26 cellular contexts compared by ENCODE assay signal in the genomic region with DNA sequence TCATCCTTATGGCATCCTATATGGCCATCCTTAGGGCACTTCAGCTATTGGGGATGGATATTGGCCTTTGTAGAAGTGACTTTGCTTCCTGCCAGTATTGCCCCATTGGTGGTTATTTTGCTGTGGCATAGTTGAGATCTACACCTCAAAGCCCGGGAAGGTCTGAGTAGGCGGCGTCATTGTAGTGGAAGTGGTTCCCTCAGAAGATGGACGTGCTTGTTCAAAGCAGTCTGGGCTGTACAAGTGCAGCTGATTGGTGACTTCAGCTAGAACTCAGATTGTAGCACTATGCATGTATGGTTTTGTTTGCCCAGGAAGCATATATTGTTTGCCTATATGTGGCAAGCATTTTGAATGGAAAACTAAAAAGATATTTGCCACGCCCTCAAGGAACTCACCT.
DNase-seq lines count a peak whose midpoint lies in the region; ATAC-seq lines count a peak whose summit lies in the region.
"Had no signal": no experiment of that assay in that cellular context is flagged by ENCODE, and none has a peak within 500 bp of the region (broad histone marks: within the 10 kb centered on the region; RNA-seq: fewer than 3 reads in every experiment).

No MANE protein-coding gene starts in this region.

- no peaks in the 10 kb centered on the region for H3K79me2 ChIP-seq in Karpas-422 (ENCODE audit: low read length)

- H3K36me3 ChIP-seq in Karpas-422 (ENCODE audit: insufficient read depth, low read length): no peaks in the 10 kb centered on the region

- H3K4me1 Mint-ChIP-seq in activated CD4-positive, alpha-beta T cell treated with anti-CD3 and anti-CD28 coated beads, Interleukin-2, amount 10 ng/mL, durations not matched to agents 24 days and 14 days: peaks cover 12% of the 10 kb centered on the region
- peaks cover 13% of the 10 kb centered on the region for H3K4me1 Mint-ChIP-seq in activated CD4-positive, alpha-beta T cell treated with anti-CD3 and anti-CD28 coated beads, Interleukin-2, amount 10 ng/mL, durations not matched to agents 7 days and 5 days
- H3K4me1 Mint-ChIP-seq in stimulated activated naive CD8-positive, alpha-beta T cell treated with anti-CD3 and anti-CD28 coated beads, Interleukin-15, amount 100 ng/mL, for 72 hours: peaks cover 62% of the 10 kb centered on the region
- H3K4me1 Mint-ChIP-seq in naive thymus-derived CD8-positive, alpha-beta T cell: peaks cover 32 to 81% (median 64%) of the 10 kb centered on the region in 4 donors

- CTCF ChIA-PET in activated CD4-positive, alpha-beta T cell treated with anti-CD3 and anti-CD28 coated beads, Interleukin-2, amount 10 ng/mL, durations not matched to agents 7 days and 5 days (lab: Charles Lee): interaction anchor here (2.0 kb wide), 1 partner anchor 14 kb away, joined by 4 read pairs; no protein-coding TSS in a partner anchor

- peak; percentile 40 for DNase-seq in activated CD4-positive, alpha-beta T cell treated with anti-CD3 and anti-CD28 coated beads, Interleukin-2, amount 10 ng/mL, durations not matched to agents 24 days and 14 days
- DNase-seq in activated CD4-positive, alpha-beta T cell treated with anti-CD3 and anti-CD28 coated beads, Interleukin-2, amount 10 ng/mL, durations not matched to agents 7 days and 5 days: no peak
- no peak for DNase-seq in stimulated activated naive CD8-positive, alpha-beta T cell treated with anti-CD3 and anti-CD28 coated beads, Interleukin-15, amount 100 ng/mL, for 72 hours
- DNase-seq in stimulated activated naive CD8-positive, alpha-beta T cell treated with anti-CD3 and anti-CD28 coated beads, Interleukin-15, Interleukin-2, amounts not matched to agents 100 U/mL and 50 U/mL, for 24 hours: no peak
- peak in 3 of 10 donors; percentile 9 to 10 (median 9) for DNase-seq in naive thymus-derived CD8-positive, alpha-beta T cell
- DNase-seq in Karpas-422 (no peak), amniotic stem cell (lab: John Stamatoyannopoulos, UW) (no peak)
- DNase-seq: 8988T, ACHN, BE2C, H9, HFFc6, IMR-90, KG1, NCI-H1048, NCI-H1417, NCI-H1694, NCI-H2029 treated with DMSO at 0.1 percent for 48 hours, NCI-H446 treated with DMSO at 0.1 percent for 48 hours, NCI-H526 treated with DMSO at 0.1 percent for 48 hours, SHP77 had no signal

- H4K20me1 ChIP-seq in Karpas-422 (ENCODE audit: insufficient read depth, low read depth, low read length): no peaks in the 10 kb centered on the region

- ATAC-seq in stimulated activated naive CD8-positive, alpha-beta T cell treated with anti-CD3 and anti-CD28 coated beads, Interleukin-15, amount 100 ng/mL, for 72 hours: peak; percentile 65
- no peak for ATAC-seq in stimulated activated naive CD8-positive, alpha-beta T cell treated with anti-CD3 and anti-CD28 coated beads, Interleukin-15, Interleukin-2, amounts not matched to agents 100 U/mL and 50 U/mL, for 24 hours
- peak in 1 of 2 donors; percentile 54 for ATAC-seq in naive thymus-derived CD8-positive, alpha-beta T cell
- no peak for ATAC-seq in esophagus mucosa
- ATAC-seq: GM23338, Panc1 had no signal

- no peak overlapping the region for H3K4me2 ChIP-seq in Karpas-422 (ENCODE audit: low read depth, low read length, poor library complexity, severe bottlenecking)
- H3K4me2 ChIP-seq: GM23338 had no signal

- no peaks in the 10 kb centered on the region for H3K4me1 ChIP-seq in Karpas-422 (ENCODE audit: low read length)

- H3K27me3 Mint-ChIP-seq in activated CD4-positive, alpha-beta T cell treated with anti-CD3 and anti-CD28 coated beads, Interleukin-2, amount 10 ng/mL, durations not matched to agents 24 days and 14 days: no peaks in the 10 kb centered on the region
- H3K27me3 Mint-ChIP-seq in activated CD4-positive, alpha-beta T cell treated with anti-CD3 and anti-CD28 coated beads, Interleukin-2, amount 10 ng/mL, durations not matched to agents 7 days and 5 days: no peaks in the 10 kb centered on the region
- no peaks in the 10 kb centered on the region for H3K27me3 Mint-ChIP-seq in stimulated activated naive CD8-positive, alpha-beta T cell treated with anti-CD3 and anti-CD28 coated beads, Interleukin-15, amount 100 ng/mL, for 72 hours
- H3K27me3 Mint-ChIP-seq in naive thymus-derived CD8-positive, alpha-beta T cell: no peaks in the 10 kb centered on the region

- H3K36me3 Mint-ChIP-seq in activated CD4-positive, alpha-beta T cell treated with anti-CD3 and anti-CD28 coated beads, Interleukin-2, amount 10 ng/mL, durations not matched to agents 24 days and 14 days (ENCODE audit: low read depth): peaks cover 28% of the 10 kb centered on the region
- H3K36me3 Mint-ChIP-seq in activated CD4-positive, alpha-beta T cell treated with anti-CD3 and anti-CD28 coated beads, Interleukin-2, amount 10 ng/mL, durations not matched to agents 7 days and 5 days (ENCODE audit: low read depth): peaks cover 37% of the 10 kb centered on the region
- H3K36me3 Mint-ChIP-seq in naive thymus-derived CD8-positive, alpha-beta T cell: peaks cover 11 to 77% (median 25%) of the 10 kb centered on the region in 3 donors

- H3K27ac ChIP-seq in Karpas-422 (ENCODE audit: low read length): no peak overlapping the region
- H3K27ac ChIP-seq: RWPE1 had no signal

- no peak overlapping the region for H3K27ac Mint-ChIP-seq in activated CD4-positive, alpha-beta T cell treated with anti-CD3 and anti-CD28 coated beads, Interleukin-2, amount 10 ng/mL, durations not matched to agents 24 days and 14 days
- no peak overlapping the region for H3K27ac Mint-ChIP-seq in activated CD4-positive, alpha-beta T cell treated with anti-CD3 and anti-CD28 coated beads, Interleukin-2, amount 10 ng/mL, durations not matched to agents 7 days and 5 days
- H3K27ac Mint-ChIP-seq in stimulated activated naive CD8-positive, alpha-beta T cell treated with anti-CD3 and anti-CD28 coated beads, Interleukin-15, amount 100 ng/mL, for 72 hours: no peak overlapping the region
- H3K27ac Mint-ChIP-seq in naive thymus-derived CD8-positive, alpha-beta T cell: peak overlapping the region in 6 of 10 donors; percentile 5 to 82 (median 36)
- H3K27ac Mint-ChIP-seq: GM23338, H9, HFFc6 had no signal

- H3K4me3 Mint-ChIP-seq in activated CD4-positive, alpha-beta T cell treated with anti-CD3 and anti-CD28 coated beads, Interleukin-2, amount 10 ng/mL, durations not matched to agents 24 days and 14 days: no peak overlapping the region
- H3K4me3 Mint-ChIP-seq in activated CD4-positive, alpha-beta T cell treated with anti-CD3 and anti-CD28 coated beads, Interleukin-2, amount 10 ng/mL, durations not matched to agents 7 days and 5 days: no peak overlapping the region
- no peak overlapping the region for H3K4me3 Mint-ChIP-seq in stimulated activated naive CD8-positive, alpha-beta T cell treated with anti-CD3 and anti-CD28 coated beads, Interleukin-15, amount 100 ng/mL, for 72 hours
- H3K4me3 Mint-ChIP-seq in naive thymus-derived CD8-positive, alpha-beta T cell: peak overlapping the region in 1 of 10 donors; percentile 40
- H3K4me3 Mint-ChIP-seq: CD14-positive monocyte, GM23338, H9, HFFc6 had no signal

- H3K9me3 Mint-ChIP-seq in activated CD4-positive, alpha-beta T cell treated with anti-CD3 and anti-CD28 coated beads, Interleukin-2, amount 10 ng/mL, durations not matched to agents 24 days and 14 days: no peaks in the 10 kb centered on the region
- H3K9me3 Mint-ChIP-seq in activated CD4-positive, alpha-beta T cell treated with anti-CD3 and anti-CD28 coated beads, Interleukin-2, amount 10 ng/mL, durations not matched to agents 7 days and 5 days: no peaks in the 10 kb centered on the region
- H3K9me3 Mint-ChIP-seq in stimulated activated naive CD8-positive, alpha-beta T cell treated with anti-CD3 and anti-CD28 coated beads, Interleukin-15, amount 100 ng/mL, for 72 hours: peaks cover 4 to 6% of the 10 kb centered on the region in 2 donors
- no peaks in the 10 kb centered on the region for H3K9me3 Mint-ChIP-seq in naive thymus-derived CD8-positive, alpha-beta T cell
- H3K9me3 Mint-ChIP-seq: GM23338, H9, HFFc6 had no signal

- peaks cover 5% of the 10 kb centered on the region; the same call in 1 of the 2 replicates for H3K27me3 ChIP-seq in Karpas-422 (ENCODE audit: low read length)
- H3K27me3 ChIP-seq: BE2C had no signal

- H3K4me3 ChIP-seq in Karpas-422 (ENCODE audit: low read length): no peak overlapping the region
- H3K4me3 ChIP-seq: GM23338 had no signal

- H3K9me2 ChIP-seq in Karpas-422 (replicated peaks; ENCODE audit: insufficient read depth, low read length): no peaks in the 10 kb centered on the region

- no peaks in the 10 kb centered on the region for H3K9me3 ChIP-seq in Karpas-422 (ENCODE audit: low read length)
- H3K9me3 ChIP-seq: BE2C had no signal

- POLR2A ChIA-PET in activated CD4-positive, alpha-beta T cell treated with anti-CD3 and anti-CD28 coated beads, Interleukin-2, amount 10 ng/mL, durations not matched to agents 7 days and 5 days (lab: Charles Lee): no interaction called here
- POLR2A ChIA-PET in naive thymus-derived CD8-positive, alpha-beta T cell (lab: Charles Lee): interaction anchor here (0.8 kb wide), 1 partner anchor 87 kb away, joined by 3 read pairs; a partner anchor contains a TSS

- no peak overlapping the region for H3K9ac ChIP-seq in Karpas-422 (ENCODE audit: low read length)

- intact Hi-C loops in activated CD4-positive, alpha-beta T cell treated with anti-CD3 and anti-CD28 coated beads, Interleukin-2, amount 10 ng/mL, durations not matched to agents 24 days and 14 days (cut with micrococcal nuclease): no loop called here

- H2AFZ ChIP-seq in Karpas-422 (ENCODE audit: low read length): no peak overlapping the region
- H2AFZ ChIP-seq: GM23338 had no signal

Comparison
In these comparisons a context has a peak if more than half of its experiments do, and no peak if none do; other contexts are left out.
1. H3K27ac Mint-ChIP-seq: peak in naive thymus-derived CD8-positive, alpha-beta T cell (6 of 10); none in activated CD4-positive, alpha-beta T cell treated with anti-CD3 and anti-CD28 coated beads, Interleukin-2, amount 10 ng/mL, durations not matched to agents 24 days and 14 days (single experiment), activated CD4-positive, alpha-beta T cell treated with anti-CD3 and anti-CD28 coated beads, Interleukin-2, amount 10 ng/mL, durations not matched to agents 7 days and 5 days (single experiment) and stimulated activated naive CD8-positive, alpha-beta T cell treated with anti-CD3 and anti-CD28 coated beads, Interleukin-15, amount 100 ng/mL, for 72 hours (0 of 2).